Comparison of ENCODE assay signal across 25 cellular contexts in the genomic region with DNA sequence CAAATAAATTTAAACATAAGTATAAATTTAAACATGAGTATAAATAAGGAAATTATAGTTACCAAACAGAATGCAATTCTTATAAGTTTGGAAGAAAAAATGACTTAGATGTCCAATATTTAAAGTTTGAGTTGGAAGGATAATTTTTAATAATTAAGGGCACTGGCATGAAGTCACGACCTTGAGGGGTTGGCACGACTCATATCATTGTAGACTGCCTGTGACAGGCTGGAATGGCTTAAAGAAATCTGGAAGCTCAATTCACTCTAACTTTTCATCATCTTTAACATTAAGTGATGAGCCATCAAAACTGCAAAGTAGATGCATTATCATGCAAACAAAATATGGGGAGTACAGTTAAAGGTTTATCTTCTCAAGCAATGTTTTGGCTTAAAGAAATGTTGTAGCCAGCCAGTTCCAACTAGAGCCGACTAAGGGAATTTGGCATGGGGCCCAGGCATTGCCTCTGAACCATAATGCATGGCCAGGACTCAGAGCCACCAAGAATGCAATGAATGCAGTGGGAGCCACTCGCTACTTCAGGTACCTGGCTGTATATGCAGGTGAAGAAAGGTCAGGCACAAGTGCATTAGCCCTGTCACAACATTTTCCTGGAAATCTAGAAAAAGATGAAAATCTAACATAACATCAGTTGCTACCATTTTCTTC. TPM values are rescaled to one million over a fixed set of nuclear protein-coding genes. Genes with fewer than 3 reads are reported as not detected.
DNase-seq lines count a peak whose midpoint lies in the region; ATAC-seq, FAIRE-seq and TF ChIP-seq lines count a peak whose summit lies in the region.
"Had no signal": no experiment of that assay in that cellular context is flagged by ENCODE, and none has a peak within 500 bp of the region (broad histone marks: within the 10 kb centered on the region; RNA-seq: fewer than 3 reads in every experiment).

No MANE protein-coding gene starts in this region.

- H3K4me1 ChIP-seq in K562 (replicated peaks in 1 of 2; ENCODE audit: control insufficient read depth in 2 of 2, insufficient read depth in 2 of 2, low read length in 2 of 2) (no peaks in the 10 kb centered on the region; a peak in 1 of 5 replicates), right cardiac atrium (ENCODE audit: control insufficient read depth, insufficient read depth, low read length) (peaks cover 4% of the 10 kb centered on the region), thyroid gland (no peaks in the 10 kb centered on the region), upper lobe of right lung (no peaks in the 10 kb centered on the region)
- H3K4me1 ChIP-seq: body of pancreas, SJCRH30 had no signal

- TF ChIP-seq EP300 in K562 (IDR thresholded peaks at IDR 0.05; ENCODE audit: low read length), result no peak

- in situ Hi-C loops in K562 (cut with MboI), result no loop called here

- H2AFZ ChIP-seq in K562 (ENCODE audit: low read depth, low read length), result no peak overlapping the region

- H4K20me1 ChIP-seq in K562 (replicated peaks; ENCODE audit: control insufficient read depth, insufficient read depth, low read length), result no peaks in the 10 kb centered on the region

- 19% methylated on average over 4 of the region's 4 CpGs for WGBS in K562 (ENCODE audit: insufficient coverage, low coverage, missing lambda C conversion rate)
- 34% methylated on average over 4 of the region's 4 CpGs for whole genome bisulfite sequencing in right cardiac atrium
- 53 to 62% methylated on average over 4 of the region's 4 CpGs for WGBS in thyroid gland, 2 donors

- no peaks in the 10 kb centered on the region for H3K79me2 ChIP-seq in K562 (ENCODE audit: control insufficient read depth, insufficient read depth, low read length)

- no peaks in the 10 kb centered on the region for H3K36me3 ChIP-seq in K562 (ENCODE audit: control insufficient read depth, insufficient read depth, low read length)
- H3K36me3 ChIP-seq in thyroid gland, result no peaks in the 10 kb centered on the region
- H3K36me3 ChIP-seq in upper lobe of right lung, result no peaks in the 10 kb centered on the region
- H3K36me3 ChIP-seq: SJCRH30 had no signal

- no peak for ATAC-seq in K562
- ATAC-seq in right cardiac atrium, result peak in 1 of 2 donors; percentile 43
- ATAC-seq in HG03045 (IDR thresholded peaks at IDR 0.05; ENCODE audit: unreplicated experiment), result no peak
- no peak for ATAC-seq in upper lobe of right lung
- ATAC-seq: body of pancreas had no signal

- TF ChIP-seq POLR2A in K562 (conservative IDR thresholded peaks at IDR 0.05), result no peak
- no peak for TF ChIP-seq POLR2A in thyroid gland (IDR thresholded peaks at IDR 0.05)

- CTCF ChIA-PET in K562 (lab: Yijun Ruan, JAX; ENCODE audit: low intra/inter-chr PET ratio), result no interaction called here

- no TSS peak for BruUV-seq in K562 (replicated peaks; lab: Mats Ljungman, UMichigan)

- H3K9me1 ChIP-seq in K562 (ENCODE audit: control insufficient read depth, insufficient read depth, low read length), result no peaks in the 10 kb centered on the region

- POLR2A ChIA-PET in K562 (lab: Yijun Ruan, JAX), result no interaction called here

- no peaks in the 10 kb centered on the region for H3K27me3 ChIP-seq in K562 (ENCODE audit: control insufficient read depth in 2 of 2, insufficient read depth in 2 of 2, low read length in 2 of 2)
- H3K27me3 ChIP-seq in right cardiac atrium (ENCODE audit: control insufficient read depth, insufficient read depth), result no peaks in the 10 kb centered on the region
- no peaks in the 10 kb centered on the region for H3K27me3 ChIP-seq in thyroid gland
- no peaks in the 10 kb centered on the region for H3K27me3 ChIP-seq in upper lobe of right lung
- H3K27me3 ChIP-seq: body of pancreas, SJCRH30 had no signal

- H3K4me3 ChIP-seq in K562 (no peak overlapping the region), right cardiac atrium (ENCODE audit: low read length) (no peak overlapping the region), thyroid gland (replicated peaks in 1 of 3) (no peak overlapping the region), upper lobe of right lung (no peak overlapping the region)
- H3K4me3 ChIP-seq: body of pancreas, SJCRH30 had no signal

- no peak for FAIRE-seq in K562 (lab: Jason Lieb, UNC)
- FAIRE-seq: GM18507 had no signal

- no peak for TF ChIP-seq CTCF in K562 (IDR thresholded peaks at IDR 0.05 in 2 of 3, conservative IDR thresholded peaks at IDR 0.05 in 1 of 3; ENCODE audit: insufficient read depth in 2 of 3, low read depth in 1 of 3, low read length in 3 of 3)
- no peak for TF ChIP-seq CTCF in thyroid gland (IDR thresholded peaks at IDR 0.05)
- TF ChIP-seq CTCF in upper lobe of right lung (IDR thresholded peaks at IDR 0.05), result no peak

- H3K27ac ChIP-seq in K562 (ENCODE audit: extremely low read depth, low read depth, low read length) (no peak overlapping the region), right cardiac atrium (ENCODE audit: low read length) (no peak overlapping the region), thyroid gland (no peak overlapping the region), upper lobe of right lung (no peak overlapping the region)
- H3K27ac ChIP-seq: body of pancreas, epithelial cell of prostate, HL-60, SJCRH30, VCaP had no signal

- intact Hi-C loops in K562 (cut with micrococcal nuclease), result no loop called here
- intact Hi-C loops in right cardiac atrium (cut with DNase I), result no loop called here
- intact Hi-C loops in thyroid gland (cut with DNase I), result no loop called here
- intact Hi-C loops in upper lobe of right lung (cut with DNase I), result no loop called here

- no peak overlapping the region for H3K9ac ChIP-seq in K562 (ENCODE audit: insufficient read depth in 1 of 2, low read depth in 2 of 2, low read length in 2 of 2)

- DNase-seq in DMS53 (lab: John Stamatoyannopoulos, UW) (peak; percentile 25), DMS53 treated with DMSO at 0.1 percent for 48 hours (lab: John Stamatoyannopoulos, UW; ENCODE audit: unreplicated experiment) (no peak), K562 (ENCODE audit: extremely low read depth in 1 of 4, low spot score in 3 of 4) (peak in 1 of 4 experiments; percentile 8), right cardiac atrium (peak; percentile 33 to 75 (median 58)), thyroid gland (peak; percentile 15 to 21), T1000 (lab: John Stamatoyannopoulos, UW) (no peak), upper lobe of right lung (no peak)
- DNase-seq: 8988T; activated CD4-positive, alpha-beta T cell treated with anti-CD3 and anti-CD28 coated beads, Interleukin-2, amount 50 U/mL, for 48 hours; activated naive CD4-positive, alpha-beta T cell treated with Interleukin-2 at 50 U/mL for 16 hours; DMS79; GOT3; KG1; NCI-H1048; NCI-H2081 treated with DMSO at 0.1 percent for 48 hours; NCI-H526; stimulated activated CD4-positive, alpha-beta T cell treated with anti-CD3 and anti-CD28 coated beads, Interleukin-2, amount 100 ng/mL, for 48 hours; substantia nigra had no signal

- H3K9me3 ChIP-seq in K562 (replicated peaks; ENCODE audit: control insufficient read depth, insufficient read depth, low read depth, low read length), result no peaks in the 10 kb centered on the region
- no peaks in the 10 kb centered on the region for H3K9me3 ChIP-seq in right cardiac atrium (ENCODE audit: control insufficient read depth, low read length)
- no peaks in the 10 kb centered on the region for H3K9me3 ChIP-seq in thyroid gland
- no peaks in the 10 kb centered on the region for H3K9me3 ChIP-seq in upper lobe of right lung
- H3K9me3 ChIP-seq: body of pancreas, SJCRH30 had no signal

- no peak overlapping the region for H3K4me2 ChIP-seq in K562 (ENCODE audit: insufficient read depth, low read length)

- no peak for TF ChIP-seq RAD21 in K562 (CRISPR knock-in tag; conservative IDR thresholded peaks at IDR 0.05 in 1 of 2, IDR thresholded peaks at IDR 0.05 in 1 of 2)

TF ChIP-seq in K562, 482 proteins besides CTCF, POLR2A, EP300 and RAD21 (continues in another document):
- TF ChIP-seq ARID1B (IDR thresholded peaks at IDR 0.05), result 0 out of 2 replicates have a peak, but pooled peaks have one; percentile 21
- no peak for TF ChIP-seq PTRF (tag; IDR thresholded peaks at IDR 0.05)
- TF ChIP-seq, protein P1, sequence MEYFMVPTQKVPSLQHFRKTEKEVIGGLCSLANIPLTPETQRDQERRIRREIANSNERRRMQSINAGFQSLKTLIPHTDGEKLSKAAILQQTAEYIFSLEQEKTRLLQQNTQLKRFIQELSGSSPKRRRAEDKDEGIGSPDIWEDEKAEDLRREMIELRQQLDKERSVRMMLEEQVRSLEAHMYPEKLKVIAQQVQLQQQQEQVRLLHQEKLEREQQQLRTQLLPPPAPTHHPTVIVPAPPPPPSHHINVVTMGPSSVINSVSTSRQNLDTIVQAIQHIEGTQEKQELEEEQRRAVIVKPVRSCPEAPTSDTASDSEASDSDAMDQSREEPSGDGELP (CRISPR knock-in tag; IDR thresholded peaks at IDR 0.05; ENCODE audit: borderline replicate concordance), result no peak
- no peak for TF ChIP-seq ZNF717 (CRISPR knock-in tag; IDR thresholded peaks at IDR 0.05)
- TF ChIP-seq ARNT (IDR thresholded peaks at IDR 0.05), result no peak
- no peak for TF ChIP-seq ZNF785 (CRISPR knock-in tag; IDR thresholded peaks at IDR 0.05)
- TF ChIP-seq ZNF699 (CRISPR knock-in tag; IDR thresholded peaks at IDR 0.05; ENCODE audit: insufficient replicate concordance), result no peak
- TF ChIP-seq TGIF2 (CRISPR knock-in tag; IDR thresholded peaks at IDR 0.05), result no peak
- no peak for TF ChIP-seq XRCC5 (IDR thresholded peaks at IDR 0.05; ENCODE audit: low read depth, low read length)
- TF ChIP-seq PRPF4 (IDR thresholded peaks at IDR 0.05; ENCODE audit: insufficient read depth, low read depth, low read length, poor library complexity, severe bottlenecking), result no peak

RNA-seq across cellular contexts. Expression of a gene that starts 33.4 kb away (rescaled TPM):
- total RNA-seq in K562 (2011; cell fraction: chromatin; rRNA removed; ENCODE audit: low replicate concordance), result 3.9 and 4.9 TPM in 2 replicates
- 1.8 and 2.8 TPM in 2 replicates for total RNA-seq in K562 (2011; cell fraction: nucleolus; rRNA removed)
- total RNA-seq in K562 (2011; cell fraction: nucleoplasm; rRNA removed), result 2.0 and 5.1 TPM in 2 replicates
- total RNA-seq in K562 (2014; rRNA removed), result 0.64 and 1.2 TPM in 2 replicates
- total RNA-seq in K562 (2014; rRNA removed; fragmentation: Illumina TruSeq; extraction: Trizol), result 1.5 TPM in 2 replicates
- total RNA-seq in K562 (2015; rRNA removed; fragmentation: Illumina TruSeq; extraction: Trizol), result 0.79 and 0.87 TPM in 2 replicates
- 2.4 and 2.7 TPM in 2 replicates for total RNA-seq in K562 (2021)
- 0.34 and 1.5 TPM in 2 replicates for polyA plus RNA-seq in K562 (2011; rRNA removed)
- 0.37 and 1.4 TPM in 2 replicates for polyA plus RNA-seq in K562 (2011; cell fraction: cytosol; rRNA removed)
- polyA plus RNA-seq in K562 (2011; cell fraction: nucleus; rRNA removed), result 0.86 and 2.8 TPM in 2 replicates
- polyA plus RNA-seq in K562 (2012), result 0.60 and 0.91 TPM in 2 replicates
- 1.3 TPM in 2 replicates for polyA plus RNA-seq in K562 (2014; fragmentation: Illumina TruSeq; extraction: Trizol)
- polyA plus RNA-seq in K562 (2014; fragmentation: Nextera tagmentation; extraction: Ambion mirVana), result under 1 TPM; 0.43 to 0.59 TPM
- polyA plus RNA-seq in K562 (2014; rRNA removed), result 1.1 and 2.1 TPM in 2 replicates
- 2.5 and 5.5 TPM in 2 replicates for polyA minus RNA-seq in K562 (2011; rRNA and poly(A)+ RNA removed)
- 3.5 and 7.0 TPM in 2 replicates for polyA minus RNA-seq in K562 (2011; cell fraction: cytosol; rRNA and poly(A)+ RNA removed)
- polyA minus RNA-seq in K562 (2011; cell fraction: nucleus; rRNA and poly(A)+ RNA removed), result 2.2 and 4.0 TPM in 2 replicates
- total RNA-seq in right cardiac atrium, result 10 to 100 TPM in 1 of 4 donors, 1 to 10 TPM in 3; 7.2 to 10.1 (median 8.5) TPM
- polyA plus RNA-seq in right cardiac atrium, result 2.1 TPM
- total RNA-seq in thyroid gland, result 1 to 10 TPM in 3 of 4 donors, under 1 TPM in 1; 0.89 to 5.4 (median 3.1) TPM
- total RNA-seq in upper lobe of right lung, result 3.0 TPM
- total RNA-seq: SJCRH30 had no signal

Comparison
In these comparisons a context has a peak if more than half of its experiments do, and no peak if none do; other contexts are left out.
1. DNase-seq: peak in DMS53 (single experiment), right cardiac atrium (3 of 3) and thyroid gland (2 of 2); none in DMS53 treated with DMSO at 0.1 percent for 48 hours (single experiment), T1000 (single experiment) and upper lobe of right lung (single experiment).